ENCODE assay signal across 16 cellular contexts in genomic region chr5:69237877-69238276, GRCh38. TPM values are rescaled to one million over a fixed set of nuclear protein-coding genes. Genes with fewer than 3 reads are reported as not detected.
DNase-seq lines count a peak whose midpoint lies in the region; ATAC-seq and TF ChIP-seq lines count a peak whose summit lies in the region.
"Had no signal": no experiment of that assay in that cellular context is flagged by ENCODE, and none has a peak within 500 bp of the region (broad histone marks: within the 10 kb centered on the region; RNA-seq: fewer than 3 reads in every experiment).

No MANE protein-coding gene starts in this region.

- peaks cover 10% of the 10 kb centered on the region for H3K36me3 ChIP-seq in PC-3 (ENCODE audit: low read depth, low read length)
- peaks cover 27% of the 10 kb centered on the region for H3K36me3 ChIP-seq in skeletal muscle satellite cell (ENCODE audit: insufficient read depth, low read length)

- H3F3A ChIP-seq in PC-3 (ENCODE audit: low read length, unreplicated experiment) = no peaks in the 10 kb centered on the region

- H2AFZ ChIP-seq in PC-3 (ENCODE audit: low read length) = no peak overlapping the region

- DNase-seq in activated naive CD4-positive, alpha-beta T cell treated with anti-CD3 and anti-CD28 coated beads, Interleukin-2, amount 50 U/mL, for 16 hours = no peak
- DNase-seq in PC-3 (no peak), lower leg skin (ENCODE audit: low spot score in 2 of 2) (no peak), NCI-H187 (lab: John Stamatoyannopoulos, UW) (no peak), left ventricle myocardium superior (no peak)
- DNase-seq in effector memory CD8-positive, alpha-beta T cell = no peak
- DNase-seq: activated CD4-positive, alpha-beta memory T cell treated with anti-CD3 and anti-CD28 coated beads for 36 hours; activated T-cell treated with anti-CD3 and anti-CD28 coated beads, Interleukin-2, amount 50 U/mL, for 72 hours; amniotic stem cell; GF-D8; NCI-H1694 treated with DMSO at 0.1 percent for 48 hours; NCI-H446; right cardiac atrium had no signal

- no peak for ATAC-seq in PC-3
- no peak for ATAC-seq in effector memory CD8-positive, alpha-beta T cell (replicated peaks)
- no peak for ATAC-seq in left ventricle myocardium superior
- ATAC-seq: activated T-cell treated with anti-CD3 and anti-CD28 coated beads, Interleukin-2, amount 50 U/mL, for 72 hours; right cardiac atrium had no signal

- H3K27me3 Mint-ChIP-seq in activated naive CD4-positive, alpha-beta T cell treated with anti-CD3 and anti-CD28 coated beads, Interleukin-2, amount 50 U/mL, for 24 hours = no peaks in the 10 kb centered on the region
- H3K27me3 Mint-ChIP-seq in effector memory CD8-positive, alpha-beta T cell = no peaks in the 10 kb centered on the region
- H3K27me3 Mint-ChIP-seq: activated CD4-positive, alpha-beta memory T cell treated with anti-CD3 and anti-CD28 coated beads for 36 hours had no signal

- H3K4me2 ChIP-seq in PC-3 (ENCODE audit: low read length) (peak overlapping the region; percentile 71), skeletal muscle satellite cell (ENCODE audit: low read length) (peak overlapping the region; percentile 54)

- peak overlapping the region; percentile 62 for H3K27ac ChIP-seq in PC-3 (ENCODE audit: low read length)

- TF ChIP-seq POLR2A in lower leg skin (IDR thresholded peaks at IDR 0.05) = no peak

- H3K27me3 ChIP-seq in PC-3 (ENCODE audit: low read length) (no peaks in the 10 kb centered on the region), skeletal muscle satellite cell (ENCODE audit: control insufficient read depth, insufficient read depth, low read length) (no peaks in the 10 kb centered on the region)
- H3K27me3 ChIP-seq: suprapubic skin had no signal

- intact Hi-C loops in PC-3 (cut with micrococcal nuclease) (loop anchor here (5.0 kb wide), 1 partner anchor 146 kb away; the partner anchor contains the start of gene SLC30A5), lower leg skin (cut with DNase I; ENCODE audit: low total_unique reads) (loop anchor here (10.0 kb wide), 1 partner anchor 143 kb away; the partner anchor contains the start of gene SLC30A5), left ventricle myocardium superior (cut with micrococcal nuclease) (no loop called here)

- no peaks in the 10 kb centered on the region for H3K9me2 ChIP-seq in PC-3 (replicated peaks; ENCODE audit: low read length)

- H3K4me3 ChIP-seq in PC-3 (ENCODE audit: low read length) (peak overlapping the region; percentile 37; the same call in 1 of the 2 replicates), skeletal muscle satellite cell (ENCODE audit: low read length) (peak overlapping the region; percentile 22), lower leg skin (ENCODE audit: low read depth, poor library complexity, severe bottlenecking) (no peak overlapping the region)
- H3K4me3 ChIP-seq: suprapubic skin had no signal

- TF ChIP-seq CTCF in PC-3 (conservative IDR thresholded peaks at IDR 0.05; ENCODE audit: low read depth, low read length) = no peak
- no peak for TF ChIP-seq CTCF in lower leg skin (IDR thresholded peaks at IDR 0.05)

- POLR2A ChIA-PET in PC-3 (lab: Charles Lee; ENCODE audit: unreplicated experiment) = no interaction called here

- peaks cover 62% of the 10 kb centered on the region for H3K79me2 ChIP-seq in PC-3 (ENCODE audit: low read length)

- CTCF ChIA-PET in PC-3 (lab: Charles Lee) = no interaction called here

- H3K9me3 ChIP-seq in PC-3 (ENCODE audit: low read length) = no peaks in the 10 kb centered on the region
- H3K9me3 ChIP-seq in skeletal muscle satellite cell (replicated peaks; ENCODE audit: low read length) = no peaks in the 10 kb centered on the region
- H3K9me3 ChIP-seq: suprapubic skin had no signal

- 61 to 66% methylated on average over 3 of the region's 3 CpGs for WGBS in lower leg skin, 2 donors

- H4K20me1 ChIP-seq in PC-3 (ENCODE audit: low read length) = no peaks in the 10 kb centered on the region

- H3K9ac ChIP-seq in PC-3 (ENCODE audit: low read length) (no peak overlapping the region), skeletal muscle satellite cell (ENCODE audit: low read depth, low read length) (no peak overlapping the region)

- no peak overlapping the region for H3K27ac Mint-ChIP-seq in activated naive CD4-positive, alpha-beta T cell treated with anti-CD3 and anti-CD28 coated beads, Interleukin-2, amount 50 U/mL, for 24 hours
- peak overlapping the region in 1 of 2 donors; percentile 36 for H3K27ac Mint-ChIP-seq in effector memory CD8-positive, alpha-beta T cell
- H3K27ac Mint-ChIP-seq: activated CD4-positive, alpha-beta memory T cell treated with anti-CD3 and anti-CD28 coated beads for 36 hours had no signal

- H3K4me3 Mint-ChIP-seq in activated naive CD4-positive, alpha-beta T cell treated with anti-CD3 and anti-CD28 coated beads, Interleukin-2, amount 50 U/mL, for 24 hours = peak overlapping the region; percentile 88
- H3K4me3 Mint-ChIP-seq in effector memory CD8-positive, alpha-beta T cell = peak overlapping the region; percentile 59 to 89

- H3K4me1 ChIP-seq in PC-3 (ENCODE audit: insufficient read depth, low read length) (peaks cover 33% of the 10 kb centered on the region), skeletal muscle satellite cell (ENCODE audit: control insufficient read depth, insufficient read depth, low read length) (peaks cover 37% of the 10 kb centered on the region)

- no peaks in the 10 kb centered on the region for H3K9me3 Mint-ChIP-seq in activated naive CD4-positive, alpha-beta T cell treated with anti-CD3 and anti-CD28 coated beads, Interleukin-2, amount 50 U/mL, for 24 hours
- no peaks in the 10 kb centered on the region for H3K9me3 Mint-ChIP-seq in effector memory CD8-positive, alpha-beta T cell
- H3K9me3 Mint-ChIP-seq: activated CD4-positive, alpha-beta memory T cell treated with anti-CD3 and anti-CD28 coated beads for 36 hours; activated T-cell treated with anti-CD3 and anti-CD28 coated beads, Interleukin-2, amount 50 U/mL, for 72 hours had no signal

- no TSS peak for BruUV-seq in PC-3 (replicated peaks; lab: Mats Ljungman, UMichigan)

- H3K4me1 Mint-ChIP-seq in activated naive CD4-positive, alpha-beta T cell treated with anti-CD3 and anti-CD28 coated beads, Interleukin-2, amount 50 U/mL, for 24 hours = peaks cover 65% of the 10 kb centered on the region
- peaks cover 35 to 64% of the 10 kb centered on the region in 2 donors for H3K4me1 Mint-ChIP-seq in effector memory CD8-positive, alpha-beta T cell (ENCODE audit: low read depth in 2 of 2)

- peaks cover 21% of the 10 kb centered on the region for H3K36me3 Mint-ChIP-seq in activated naive CD4-positive, alpha-beta T cell treated with anti-CD3 and anti-CD28 coated beads, Interleukin-2, amount 50 U/mL, for 24 hours
- H3K36me3 Mint-ChIP-seq in effector memory CD8-positive, alpha-beta T cell (ENCODE audit: insufficient read depth) = peaks cover 22% of the 10 kb centered on the region

RNA-seq across cellular contexts. Expression of gene CDK7, which starts 3.2 kb away (rescaled TPM):
- total RNA-seq in PC-3 (2014; rRNA removed) (19.9 and 26.6 TPM in 2 replicates), lower leg skin (10 to 100 TPM; 29.4 to 67.6 (median 35.7) TPM), left ventricle myocardium superior (12.9 TPM)
- total RNA-seq in skeletal muscle satellite cell (2012; rRNA removed) = 46.4 and 59.6 TPM in 2 replicates

RNA-seq across cellular contexts. Expression of gene CENPH, which starts 48.5 kb away (rescaled TPM):
- 22.1 and 27.8 TPM in 2 replicates for total RNA-seq in PC-3 (2014; rRNA removed)
- total RNA-seq in skeletal muscle satellite cell (2012; rRNA removed) = 12.9 and 13.1 TPM in 2 replicates
- 10 to 100 TPM in 1 of 4 donors, 1 to 10 TPM in 3; 5.4 to 10.5 (median 6.0) TPM for total RNA-seq in lower leg skin
- 3.5 TPM for total RNA-seq in left ventricle myocardium superior
